30 cellular contexts compared by ENCODE assay signal in the genomic region with DNA sequence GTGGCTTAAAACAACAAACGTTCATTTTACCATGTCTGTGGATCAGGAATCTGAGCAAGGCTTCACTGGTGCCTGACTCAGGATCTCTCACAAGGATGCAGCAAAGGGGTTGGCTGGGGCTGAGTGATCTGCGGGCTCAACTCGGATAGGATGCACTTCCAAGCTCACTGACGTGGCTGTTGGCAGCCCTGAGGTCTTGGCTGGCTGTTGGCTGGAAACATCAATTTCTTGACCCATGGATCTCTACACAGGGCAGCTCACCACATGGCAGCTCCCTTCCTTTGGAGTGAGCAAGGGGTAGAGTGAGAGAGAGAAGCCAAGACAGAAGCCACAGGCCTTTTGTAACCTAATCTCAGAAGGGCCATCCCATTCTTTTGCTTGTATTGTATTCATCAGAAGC.
DNase-seq lines count a peak whose midpoint lies in the region; FAIRE-seq and TF ChIP-seq lines count a peak whose summit lies in the region.
"Had no signal": no experiment of that assay in that cellular context is flagged by ENCODE, and none has a peak within 500 bp of the region (broad histone marks: within the 10 kb centered on the region; RNA-seq: fewer than 3 reads in every experiment).

No MANE protein-coding gene starts in this region.

- peaks cover 3% of the 10 kb centered on the region for H3K9me3 ChIP-seq in astrocyte (ENCODE audit: insufficient read depth, low read depth, low read length)
- peaks cover 8 to 18% of the 10 kb centered on the region in 2 donors for H3K9me3 ChIP-seq in neuronal stem cell (replicated peaks in 1 of 2; ENCODE audit: control insufficient read depth in 2 of 2, insufficient read depth in 1 of 2, low read depth in 1 of 2, low read length in 2 of 2)
- H3K9me3 ChIP-seq: A549 had no signal

- no peak for FAIRE-seq in astrocyte (lab: Jason Lieb, UNC)
- FAIRE-seq: A549, GM12878, GM19239, H54, RCC 7860 had no signal

- no peak overlapping the region for H4K91ac ChIP-seq in neuronal stem cell (ENCODE audit: low read depth, low read length, poor library complexity)

- H3K36me3 Mint-ChIP-seq in astrocyte (ENCODE audit: low read depth, unreplicated experiment), result no peaks in the 10 kb centered on the region
- H3K36me3 Mint-ChIP-seq: CD8-positive, alpha-beta T cell had no signal

- H2AFZ ChIP-seq in astrocyte (ENCODE audit: low read depth, low read length) (no peak overlapping the region), neuronal stem cell (ENCODE audit: low read length) (peak overlapping the region; percentile 6)

- H3K9ac ChIP-seq in astrocyte (ENCODE audit: low read length), result no peak overlapping the region
- H3K9ac ChIP-seq in neuronal stem cell (ENCODE audit: low read depth, low read length, poor library complexity), result no peak overlapping the region

- no peak overlapping the region for H3K14ac ChIP-seq in neuronal stem cell (ENCODE audit: low read length)

- H3K4me3 Mint-ChIP-seq in astrocyte (ENCODE audit: unreplicated experiment), result no peak overlapping the region
- H3K4me3 Mint-ChIP-seq: B cell; CD8-positive, alpha-beta T cell had no signal

- peaks cover 18% of the 10 kb centered on the region for H3K4me1 Mint-ChIP-seq in astrocyte (ENCODE audit: low read depth, unreplicated experiment)
- H3K4me1 Mint-ChIP-seq: B cell had no signal

- no peak overlapping the region for H4K8ac ChIP-seq in neuronal stem cell (ENCODE audit: low read depth, low read length)

- H2BK120ac ChIP-seq in neuronal stem cell (ENCODE audit: low read depth, low read length), result no peak overlapping the region

- no peaks in the 10 kb centered on the region for H3K27me3 ChIP-seq in astrocyte (ENCODE audit: insufficient read depth, low read length)
- no peaks in the 10 kb centered on the region for H3K27me3 ChIP-seq in neuronal stem cell (ENCODE audit: control insufficient read depth in 3 of 3, insufficient read depth in 3 of 3, low read depth in 1 of 3, low read length in 3 of 3)

- H3K4me2 ChIP-seq in astrocyte (ENCODE audit: low read length) (no peak overlapping the region), neuronal stem cell (ENCODE audit: insufficient read depth, low read length, poor library complexity, severe bottlenecking) (no peak overlapping the region)
- H3K4me2 ChIP-seq: A549 had no signal

- H2AK5ac ChIP-seq in neuronal stem cell (ENCODE audit: low read depth, low read length), result no peak overlapping the region

- no peak overlapping the region for H3K27ac Mint-ChIP-seq in astrocyte (ENCODE audit: unreplicated experiment)
- H3K27ac Mint-ChIP-seq: B cell; CD8-positive, alpha-beta T cell had no signal

- no peak overlapping the region for H3K4ac ChIP-seq in neuronal stem cell (ENCODE audit: low read length)

- H3K79me1 ChIP-seq in neuronal stem cell (ENCODE audit: low read depth, low read length), result no peaks in the 10 kb centered on the region

- H2BK12ac ChIP-seq in neuronal stem cell (ENCODE audit: low read length), result no peak overlapping the region

- H3K23ac ChIP-seq in neuronal stem cell (ENCODE audit: low read depth, low read length, poor library complexity), result no peak overlapping the region

- H3K27ac ChIP-seq in astrocyte (ENCODE audit: low read depth, low read length) (no peak overlapping the region), neuronal stem cell (replicated peaks; ENCODE audit: low read length) (no peak overlapping the region)
- H3K27ac ChIP-seq: A549, C4-2B, SK-N-MC had no signal

- H3K9me3 Mint-ChIP-seq in astrocyte (ENCODE audit: unreplicated experiment), result peaks cover 2% of the 10 kb centered on the region
- H3K9me3 Mint-ChIP-seq: CD8-positive, alpha-beta T cell had no signal

- no peaks in the 10 kb centered on the region for H3K79me2 ChIP-seq in astrocyte (ENCODE audit: insufficient read depth, low read length)

- H3K4me1 ChIP-seq in astrocyte (ENCODE audit: insufficient read depth, low read length) (peaks cover 25% of the 10 kb centered on the region), neuronal stem cell (ENCODE audit: control insufficient read depth in 2 of 2, insufficient read depth in 1 of 2, low read depth in 1 of 2, low read length in 2 of 2) (peaks cover 5 to 7% of the 10 kb centered on the region in 2 donors)
- H3K4me1 ChIP-seq: A549 had no signal

- H3K18ac ChIP-seq in neuronal stem cell (ENCODE audit: low read length), result no peak overlapping the region

- H3K27me3 Mint-ChIP-seq in astrocyte (ENCODE audit: low read depth, unreplicated experiment), result no peaks in the 10 kb centered on the region

- H3K4me3 ChIP-seq in astrocyte (ENCODE audit: insufficient read depth, low read depth, low read length) (no peak overlapping the region), fibroblast of the aortic adventitia (ENCODE audit: low read depth, low read length) (no peak overlapping the region), neuronal stem cell (ENCODE audit: low read length in 2 of 2) (no peak overlapping the region)
- H3K4me3 ChIP-seq: A549, GM12878, SK-N-MC had no signal

- WGBS in neuronal stem cell (ENCODE audit: extremely low coverage in 2 of 2, insufficient read length in 2 of 2, insufficient replicate concordance in 1 of 2), 2 donors, result no CpG with 5 or more reads among the region's 4 CpGs

- H3K36me3 ChIP-seq in astrocyte (ENCODE audit: insufficient read depth, low read length) (no peaks in the 10 kb centered on the region), neuronal stem cell (replicated peaks in 1 of 2; ENCODE audit: control insufficient read depth in 2 of 2, insufficient read depth in 2 of 2, low read length in 2 of 2) (no peaks in the 10 kb centered on the region)

- peak; percentile 32 for DNase-seq in HCEC 1CT
- DNase-seq in astrocyte (ENCODE audit: low read depth), result peak; percentile 45
- DNase-seq in fibroblast of the aortic adventitia (ENCODE audit: low read depth), result peak; percentile 58
- DNase-seq in neuronal stem cell (ENCODE audit: low spot score), result no peak
- DNase-seq in NCI-H524 (lab: John Stamatoyannopoulos, UW), result no peak
- DNase-seq in NCI-H510A (lab: John Stamatoyannopoulos, UW), result no peak
- no peak for DNase-seq in NCI-H2029 (lab: John Stamatoyannopoulos, UW)
- no peak for DNase-seq in activated CD4-positive, CD25-positive, alpha-beta regulatory T cell treated with anti-CD3 and anti-CD28 coated beads, Interleukin-2, amount 50 U/mL, for 72 hours
- DNase-seq: CD8-positive, alpha-beta T cell; DMS79; EL; GDM1; KG1; NCI-H1092; NCI-H1417 treated with DMSO at 0.1 percent for 48 hours; NCI-H1694 treated with DMSO at 0.1 percent for 48 hours; NCI-H2081 treated with DMSO at 0.1 percent for 48 hours; NCI-H2171; NCI-H226; NCI-H524 treated with DMSO at 0.1 percent for 48 hours; NCI-H774; SIG-M5 had no signal

- TF ChIP-seq CTCF in astrocyte (IDR thresholded peaks at IDR 0.05; ENCODE audit: insufficient read depth, low read depth, low read length) (no peak), fibroblast of the aortic adventitia (IDR thresholded peaks at IDR 0.05; ENCODE audit: insufficient read depth, low read length) (no peak)

- no peaks in the 10 kb centered on the region for H4K20me1 ChIP-seq in astrocyte (ENCODE audit: insufficient read depth, low read length)

- H2BK5ac ChIP-seq in neuronal stem cell (ENCODE audit: low read length), result no peak overlapping the region

- H2BK15ac ChIP-seq in neuronal stem cell (ENCODE audit: low read length), result no peak overlapping the region

Comparison
In these comparisons a context has a peak if more than half of its experiments do, and no peak if none do; other contexts are left out.
1. DNase-seq: peak in HCEC 1CT (single experiment), astrocyte (single experiment) and fibroblast of the aortic adventitia (single experiment); none in neuronal stem cell (single experiment), NCI-H524 (0 of 2), NCI-H510A (single experiment), NCI-H2029 (single experiment) and activated CD4-positive, CD25-positive, alpha-beta regulatory T cell treated with anti-CD3 and anti-CD28 coated beads, Interleukin-2, amount 50 U/mL, for 72 hours (single experiment).